ENCODE assay signal across 9 cellular contexts in the genomic region with DNA sequence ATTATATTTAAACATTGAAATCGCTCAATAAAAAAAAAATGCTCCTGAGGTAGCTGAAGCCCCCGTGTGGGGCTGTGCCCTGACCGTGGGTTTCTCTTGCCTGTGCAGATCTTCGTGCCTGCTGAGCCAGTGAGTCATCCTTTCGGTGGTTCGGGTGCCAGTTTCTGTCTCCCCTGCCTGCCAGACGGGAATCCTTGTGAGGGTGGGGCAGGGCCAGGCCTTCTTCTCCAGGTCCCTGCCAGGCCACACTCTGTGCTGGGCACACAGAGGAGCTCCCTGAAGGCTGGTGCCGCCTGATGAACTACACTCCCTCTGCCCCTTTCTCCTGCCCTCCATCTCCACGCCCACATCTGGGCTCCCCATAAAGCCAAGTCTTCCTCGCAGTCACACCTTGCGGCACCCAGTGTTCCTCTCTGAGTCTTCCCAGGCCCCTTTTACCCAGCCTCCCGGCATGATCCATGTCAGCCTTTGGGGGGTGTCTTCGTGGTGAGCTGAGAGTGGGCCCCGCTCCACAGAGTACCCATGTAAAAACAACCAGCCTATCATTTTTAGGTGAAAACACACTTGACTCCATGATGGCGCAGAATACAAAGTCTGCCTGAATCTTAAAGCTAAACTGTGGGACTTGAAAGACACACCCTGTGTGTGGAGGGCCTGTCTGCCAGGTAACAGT. TPM values are rescaled to one million over a fixed set of nuclear protein-coding genes. Genes with fewer than 3 reads are reported as not detected.
DNase-seq lines count a peak whose midpoint lies in the region; ATAC-seq, FAIRE-seq and TF ChIP-seq lines count a peak whose summit lies in the region.
"Had no signal": no experiment of that assay in that cellular context is flagged by ENCODE, and none has a peak within 500 bp of the region (broad histone marks: within the 10 kb centered on the region; RNA-seq: fewer than 3 reads in every experiment).

No MANE protein-coding gene starts in this region.

- H4K20me1 ChIP-seq in GM12878 (ENCODE audit: control insufficient read depth, insufficient read depth): no peaks in the 10 kb centered on the region

- RAD21 ChIA-PET in GM12878 (lab: Charles Lee; ENCODE audit: unreplicated experiment): interaction anchor here (1.2 to 2.4 kb wide), 2 partner anchors 146 to 185 kb away, joined by 3 to 6 read pairs; no protein-coding TSS in a partner anchor

- H2AFZ ChIP-seq in GM12878 (ENCODE audit: control insufficient read depth, low read depth, low read length): no peak overlapping the region

- no peak for TF ChIP-seq CTCF in RWPE1 (conservative IDR thresholded peaks at IDR 0.05; ENCODE audit: low read depth)
- no peak for TF ChIP-seq CTCF in GM12878 (IDR thresholded peaks at IDR 0.05 in 2 of 3, conservative IDR thresholded peaks at IDR 0.05 in 1 of 3; ENCODE audit: control insufficient read depth in 2 of 3, extremely low read depth in 1 of 3, insufficient read depth in 1 of 3, low read depth in 3 of 3, low read length in 3 of 3)

- no peak overlapping the region for H3K4me3 ChIP-seq in GM12878

- H3K9me3 ChIP-seq in GM12878 (replicated peaks; ENCODE audit: control insufficient read depth, insufficient read depth, low read length): no peaks in the 10 kb centered on the region; the same call in 2 of the 3 replicates

- POLR2A ChIA-PET in RWPE1 (lab: Yijun Ruan, JAX; ENCODE audit: low non-redundant PET) (no interaction called here), GM12878 (lab: Charles Lee) (no interaction called here)

- TF ChIP-seq RAD21 in GM12878 (IDR thresholded peaks at IDR 0.05; ENCODE audit: insufficient read depth, low read depth, low read length): no peak

- no peaks in the 10 kb centered on the region for H3K27me3 ChIP-seq in GM12878 (replicated peaks in 1 of 2; ENCODE audit: control insufficient read depth in 2 of 2, insufficient read depth in 2 of 2, low read length in 1 of 2)

- in situ Hi-C loops in GM12878 (cut with MboI): loop anchor here (10.0 kb wide), 2 partner anchors 150 to 180 kb away; partner anchors contain the start of gene PIM1

- 70% methylated on average over 15 of the region's 15 CpGs for WGBS in GM12878 (ENCODE audit: insufficient coverage, insufficient replicate concordance, low lambda C conversion rate, missing lambda C conversion rate)

- no peak overlapping the region for H3K9ac ChIP-seq in GM12878 (ENCODE audit: control insufficient read depth, insufficient read depth, low read length)

- peak overlapping the region; percentile 84 for H3K27ac ChIP-seq in RWPE1
- no peak overlapping the region for H3K27ac ChIP-seq in GM12878 (ENCODE audit: control insufficient read depth, insufficient read depth)
- H3K27ac ChIP-seq: HL-60 had no signal

- peak; percentile 88 for DNase-seq in Daoy (ENCODE audit: low read depth)
- peak; percentile 87 for DNase-seq in RWPE1 (ENCODE audit: low spot score)
- no peak for DNase-seq in GM12878 (ENCODE audit: low read depth, low spot score)
- peak; percentile 43 for DNase-seq in stimulated activated CD4-positive, alpha-beta T cell treated with anti-CD3 and anti-CD28 coated beads, Interleukin-12 subunit alpha, Interleukin-12 subunit beta, amount 100 ng/mL, for 4 hours
- DNase-seq in NCI-H1436 (lab: John Stamatoyannopoulos, UW): no peak

- no peaks in the 10 kb centered on the region for H3K4me1 ChIP-seq in GM12878 (ENCODE audit: control insufficient read depth, insufficient read depth, low read length)

- ATAC-seq in GM12878 (peak; percentile 30; the same call in 2 of the 3 replicates), GM21723 (IDR thresholded peaks at IDR 0.05; ENCODE audit: unreplicated experiment) (no peak), HG02571 (IDR thresholded peaks at IDR 0.05; ENCODE audit: unreplicated experiment) (no peak), GM18909 (IDR thresholded peaks at IDR 0.05; ENCODE audit: poor library complexity, unreplicated experiment) (no peak)

- no peak for TF ChIP-seq EP300 in GM12878 (IDR thresholded peaks at IDR 0.05; ENCODE audit: borderline replicate concordance in 1 of 2, control insufficient read depth in 1 of 2, low read depth in 2 of 2, low read length in 2 of 2)

- peaks cover 12 to 15% of the 10 kb centered on the region in 2 experiments for H3K36me3 ChIP-seq in GM12878 (ENCODE audit: control insufficient read depth in 2 of 2, insufficient read depth in 2 of 2, low read length in 1 of 2)

- FAIRE-seq in GM12878 (lab: Jason Lieb, UNC): no peak

- H3K79me2 ChIP-seq in GM12878 (ENCODE audit: control insufficient read depth, insufficient read depth, low read length): no peaks in the 10 kb centered on the region

- CTCF ChIA-PET in RWPE1 (lab: Yijun Ruan, JAX): interaction anchor here (0.6 to 0.9 kb wide), 3 partner anchors 33 to 185 kb away, joined by 3 to 4 read pairs (median 3); no protein-coding TSS in a partner anchor
- CTCF ChIA-PET in GM12878 (lab: Yijun Ruan, JAX): interaction anchor here (0.7 to 2.5 kb wide), 4 partner anchors 22 to 184 kb away, joined by 5 to 8 read pairs (median 6); no protein-coding TSS in a partner anchor

- H3K4me2 ChIP-seq in GM12878 (ENCODE audit: control insufficient read depth, insufficient read depth): no peak overlapping the region

- intact Hi-C loops in GM12878 (cut with micrococcal nuclease; ENCODE audit: unreplicated experiment): no loop called here

- no TSS peak for BruUV-seq in GM12878 (replicated peaks; lab: Mats Ljungman, UMichigan)

- TF ChIP-seq POLR2A in GM12878 (IDR thresholded peaks at IDR 0.05; ENCODE audit: low read depth, low read length): no peak

- SMC1A ChIA-PET in GM12878 (lab: Charles Lee; ENCODE audit: uncharacterized antibody, unreplicated experiment): interaction anchor here (0.6 to 2.5 kb wide), 4 partner anchors 131 to 259 kb away, joined by 3 to 11 read pairs (median 4); no protein-coding TSS in a partner anchor

TF ChIP-seq in GM12878, 131 proteins besides CTCF, POLR2A, EP300 and RAD21 (continues in another document):
- TF ChIP-seq MAX (IDR thresholded peaks at IDR 0.05; ENCODE audit: low read depth, low read length): no peak

RNA-seq across cellular contexts. Expression of gene FGD2, which starts 19.3 kb away (rescaled TPM):
- not detected in 2 replicates for total RNA-seq in Daoy (2014; rRNA removed; shearing (Covaris generic))
- total RNA-seq in GM12878 (2013; cell fraction: nucleolus; rRNA removed): 239 and 253 TPM in 2 replicates
- total RNA-seq in GM12878 (2014; rRNA removed) (52.9 and 55.5 TPM in 2 replicates), GM12878 (2014; rRNA removed; fragmentation: Illumina TruSeq; extraction: Trizol) (35.4 and 36.0 TPM in 2 replicates), GM12878 (2021) (63.6 and 70.4 TPM in 2 replicates)
- polyA plus RNA-seq in GM12878 (2011; ENCODE audit: low read depth): 5.6 TPM
- polyA plus RNA-seq in GM12878 (2011; rRNA removed) (21.7 and 36.4 TPM in 2 replicates), GM12878 (2014; fragmentation: Illumina TruSeq; extraction: Trizol) (21.8 and 30.3 TPM in 2 replicates), GM12878 (2014; fragmentation: Nextera tagmentation; extraction: Ambion mirVana) (10 to 100 TPM in 1 of 2 experiments, 1 to 10 TPM in 1; 5.2 to 11.3 TPM), GM12878 (2014; rRNA removed) (83.2 and 88.1 TPM in 2 replicates), GM12878 (2016; fragmentation: Nextera tagmentation; extraction: Ambion mirVana) (10 to 100 TPM; 23.1 to 25.3 TPM)
- polyA plus RNA-seq in GM12878 (2011; cell fraction: cytosol; rRNA removed): 43.5 and 65.5 TPM in 2 replicates
- polyA plus RNA-seq in GM12878 (2011; cell fraction: nucleus; rRNA removed): 214 and 250 TPM in 2 replicates
- polyA plus RNA-seq in GM12878 (2012): 12.4 and 20.6 TPM in 2 replicates
- 59.2 and 96.7 TPM in 2 replicates for polyA minus RNA-seq in GM12878 (2011; rRNA and poly(A)+ RNA removed)
- polyA minus RNA-seq in GM12878 (2011; cell fraction: cytosol; rRNA and poly(A)+ RNA removed): 22.3 and 22.6 TPM in 2 replicates
- polyA minus RNA-seq in GM12878 (2011; cell fraction: nucleus; rRNA and poly(A)+ RNA removed): 63.6 and 102 TPM in 2 replicates

RNA-seq across cellular contexts. Expression of gene MTCH1, which starts 38.8 kb away (rescaled TPM):
- 279 and 292 TPM in 2 replicates for total RNA-seq in Daoy (2014; rRNA removed; shearing (Covaris generic))
- total RNA-seq in GM12878 (2013; cell fraction: nucleolus; rRNA removed): 205 and 215 TPM in 2 replicates
- total RNA-seq in GM12878 (2014; rRNA removed) (104 and 114 TPM in 2 replicates), GM12878 (2014; rRNA removed; fragmentation: Illumina TruSeq; extraction: Trizol) (64.5 and 65.2 TPM in 2 replicates), GM12878 (2021) (103 and 105 TPM in 2 replicates)
- polyA plus RNA-seq in GM12878 (2011; ENCODE audit: low read depth): 54.0 TPM
- polyA plus RNA-seq in GM12878 (2011; rRNA removed) (73.1 and 86.9 TPM in 2 replicates), GM12878 (2014; fragmentation: Illumina TruSeq; extraction: Trizol) (48.5 and 75.3 TPM in 2 replicates), GM12878 (2014; fragmentation: Nextera tagmentation; extraction: Ambion mirVana) (10 to 100 TPM in 1 of 2 experiments, 1 to 10 TPM in 1; 7.2 to 17.3 TPM), GM12878 (2014; rRNA removed) (80.2 and 83.5 TPM in 2 replicates), GM12878 (2016; fragmentation: Nextera tagmentation; extraction: Ambion mirVana) (100 to 1,000 TPM; 108 to 128 TPM)
- polyA plus RNA-seq in GM12878 (2011; cell fraction: cytosol; rRNA removed): 99.4 and 108 TPM in 2 replicates
- 265 TPM in 2 replicates for polyA plus RNA-seq in GM12878 (2011; cell fraction: nucleus; rRNA removed)
- polyA plus RNA-seq in GM12878 (2012): 97.3 and 97.7 TPM in 2 replicates
- polyA minus RNA-seq in GM12878 (2011; rRNA and poly(A)+ RNA removed): 140 and 177 TPM in 2 replicates
- polyA minus RNA-seq in GM12878 (2011; cell fraction: cytosol; rRNA and poly(A)+ RNA removed): 49.4 and 55.5 TPM in 2 replicates
- polyA minus RNA-seq in GM12878 (2011; cell fraction: nucleus; rRNA and poly(A)+ RNA removed): 129 and 149 TPM in 2 replicates

Comparison
In these comparisons a context has a peak if more than half of its experiments do, and no peak if none do; other contexts are left out.
1. DNase-seq: peak in Daoy (single experiment), RWPE1 (single experiment) and stimulated activated CD4-positive, alpha-beta T cell treated with anti-CD3 and anti-CD28 coated beads, Interleukin-12 subunit alpha, Interleukin-12 subunit beta, amount 100 ng/mL, for 4 hours (single experiment); none in GM12878 (single experiment) and NCI-H1436 (single experiment).
2. RNA of gene FGD2, which starts 19.3 kb away (total RNA-seq): 35.4 to 253 TPM in GM12878; not detected in Daoy; every median in the first group is over 10 times any median in the second.